In genomic region chr7:55961994-55962393, GRCh38 we compare ENCODE assay signal across 19 cellular contexts. TPM values are rescaled to one million over a fixed set of nuclear protein-coding genes. Genes with fewer than 3 reads are reported as not detected.
DNase-seq lines count a peak whose midpoint lies in the region; ATAC-seq and TF ChIP-seq lines count a peak whose summit lies in the region.
"Had no signal": no experiment of that assay in that cellular context is flagged by ENCODE, and none has a peak within 500 bp of the region (broad histone marks: within the 10 kb centered on the region; RNA-seq: fewer than 3 reads in every experiment).

No MANE protein-coding gene starts in this region.

- H3K36me3 Mint-ChIP-seq in activated naive CD4-positive, alpha-beta T cell treated with anti-CD3 and anti-CD28 coated beads, Interleukin-2, amount 50 U/mL, for 24 hours: peaks cover 7% of the 10 kb centered on the region
- H3K36me3 Mint-ChIP-seq in activated naive CD4-positive, alpha-beta T cell treated with anti-CD3 and anti-CD28 coated beads, Interleukin-2, amount 10 ng/mL, durations not matched to agents 7 days and 5 days: peaks cover 4% of the 10 kb centered on the region
- peaks cover 4% of the 10 kb centered on the region for H3K36me3 Mint-ChIP-seq in activated T-helper 17 cell treated with anti-CD3 and anti-CD28 coated beads, Interleukin-2, amount 50 U/mL, for 72 hours (ENCODE audit: low read depth)

- H3K27me3 Mint-ChIP-seq in activated naive CD4-positive, alpha-beta T cell treated with anti-CD3 and anti-CD28 coated beads, Interleukin-2, amount 50 U/mL, for 24 hours: no peaks in the 10 kb centered on the region
- no peaks in the 10 kb centered on the region for H3K27me3 Mint-ChIP-seq in activated naive CD4-positive, alpha-beta T cell treated with anti-CD3 and anti-CD28 coated beads, Interleukin-2, amount 10 ng/mL, durations not matched to agents 7 days and 5 days
- H3K27me3 Mint-ChIP-seq in activated T-helper 17 cell treated with anti-CD3 and anti-CD28 coated beads, Interleukin-2, amount 50 U/mL, for 72 hours: no peaks in the 10 kb centered on the region
- H3K27me3 Mint-ChIP-seq: activated CD8-positive, alpha-beta T cell treated with anti-CD3 and anti-CD28 coated beads for 36 hours had no signal

- H3K4me1 Mint-ChIP-seq in activated naive CD4-positive, alpha-beta T cell treated with anti-CD3 and anti-CD28 coated beads, Interleukin-2, amount 50 U/mL, for 24 hours: peaks cover 22% of the 10 kb centered on the region
- H3K4me1 Mint-ChIP-seq in activated naive CD4-positive, alpha-beta T cell treated with anti-CD3 and anti-CD28 coated beads, Interleukin-2, amount 10 ng/mL, durations not matched to agents 7 days and 5 days: peaks cover 22% of the 10 kb centered on the region
- H3K4me1 Mint-ChIP-seq in activated T-helper 17 cell treated with anti-CD3 and anti-CD28 coated beads, Interleukin-2, amount 50 U/mL, for 72 hours: peaks cover 14% of the 10 kb centered on the region

- H3K4me1 ChIP-seq in foreskin keratinocyte: peaks cover 4% of the 10 kb centered on the region

- CTCF ChIA-PET in activated naive CD4-positive, alpha-beta T cell treated with anti-CD3 and anti-CD28 coated beads, Interleukin-2, amount 10 ng/mL, durations not matched to agents 7 days and 5 days (lab: Charles Lee): interaction anchor here (1.7 kb wide), 1 partner anchor 320 kb away, joined by 6 read pairs; no protein-coding TSS in a partner anchor

- no peak overlapping the region for H3K27ac ChIP-seq in foreskin keratinocyte
- H3K27ac ChIP-seq: heart left ventricle, psoas muscle had no signal

- TF ChIP-seq CTCF in foreskin keratinocyte (conservative IDR thresholded peaks at IDR 0.05): no peak

- H3K4me3 Mint-ChIP-seq in activated naive CD4-positive, alpha-beta T cell treated with anti-CD3 and anti-CD28 coated beads, Interleukin-2, amount 50 U/mL, for 24 hours: no peak overlapping the region
- H3K4me3 Mint-ChIP-seq in activated naive CD4-positive, alpha-beta T cell treated with anti-CD3 and anti-CD28 coated beads, Interleukin-2, amount 10 ng/mL, durations not matched to agents 7 days and 5 days: no peak overlapping the region
- no peak overlapping the region for H3K4me3 Mint-ChIP-seq in activated T-helper 17 cell treated with anti-CD3 and anti-CD28 coated beads, Interleukin-2, amount 50 U/mL, for 72 hours
- H3K4me3 Mint-ChIP-seq: activated CD8-positive, alpha-beta T cell treated with anti-CD3 and anti-CD28 coated beads for 36 hours had no signal

- peak overlapping the region; percentile 38 for H3K27ac Mint-ChIP-seq in activated naive CD4-positive, alpha-beta T cell treated with anti-CD3 and anti-CD28 coated beads, Interleukin-2, amount 50 U/mL, for 24 hours
- H3K27ac Mint-ChIP-seq in activated naive CD4-positive, alpha-beta T cell treated with anti-CD3 and anti-CD28 coated beads, Interleukin-2, amount 10 ng/mL, durations not matched to agents 7 days and 5 days: no peak overlapping the region
- peak overlapping the region; percentile 86 for H3K27ac Mint-ChIP-seq in activated T-helper 17 cell treated with anti-CD3 and anti-CD28 coated beads, Interleukin-2, amount 50 U/mL, for 72 hours
- H3K27ac Mint-ChIP-seq: activated CD8-positive, alpha-beta T cell treated with anti-CD3 and anti-CD28 coated beads for 36 hours had no signal

- ATAC-seq in activated T-helper 17 cell treated with anti-CD3 and anti-CD28 coated beads, Interleukin-2, amount 50 U/mL, for 72 hours (replicated peaks): no peak
- ATAC-seq in foreskin keratinocyte (no peak), GM18861 (IDR thresholded peaks at IDR 0.05; ENCODE audit: unreplicated experiment) (no peak)
- ATAC-seq: activated CD4-positive, CD25-positive, alpha-beta regulatory T cell treated with anti-CD3 and anti-CD28 coated beads, Interleukin-2, amount 50 U/mL, for 24 hours; activated CD8-positive, alpha-beta T cell treated with anti-CD3 and anti-CD28 coated beads for 36 hours; heart left ventricle; psoas muscle had no signal

- H3K27me3 ChIP-seq in foreskin keratinocyte: no peaks in the 10 kb centered on the region
- H3K27me3 ChIP-seq: heart left ventricle had no signal

- no peaks in the 10 kb centered on the region for H3K9me3 Mint-ChIP-seq in activated naive CD4-positive, alpha-beta T cell treated with anti-CD3 and anti-CD28 coated beads, Interleukin-2, amount 50 U/mL, for 24 hours
- H3K9me3 Mint-ChIP-seq in activated naive CD4-positive, alpha-beta T cell treated with anti-CD3 and anti-CD28 coated beads, Interleukin-2, amount 10 ng/mL, durations not matched to agents 7 days and 5 days: no peaks in the 10 kb centered on the region
- H3K9me3 Mint-ChIP-seq in activated T-helper 17 cell treated with anti-CD3 and anti-CD28 coated beads, Interleukin-2, amount 50 U/mL, for 72 hours: no peaks in the 10 kb centered on the region
- H3K9me3 Mint-ChIP-seq: activated CD8-positive, alpha-beta T cell treated with anti-CD3 and anti-CD28 coated beads for 36 hours had no signal

- DNase-seq in activated naive CD4-positive, alpha-beta T cell treated with anti-CD3 and anti-CD28 coated beads, Interleukin-2, amount 10 ng/mL, durations not matched to agents 7 days and 5 days: no peak
- DNase-seq in foreskin keratinocyte: peak; percentile 61 to 68
- no peak for DNase-seq in activated gamma-delta T cell treated with Interleukin-2 at 50 U/mL for 16 hours
- DNase-seq in HuH-7 (ENCODE audit: low spot score): no peak
- no peak for DNase-seq in NOMO-1 treated with dmso at 0.1 percent for 144 hours (lab: John Stamatoyannopoulos, UW; ENCODE audit: unreplicated experiment)
- DNase-seq: activated CD8-positive, alpha-beta T cell treated with anti-CD3 and anti-CD28 coated beads for 36 hours; activated gamma-delta T cell; amniotic stem cell; DMS79; heart left ventricle; NCI-H2029 treated with DMSO at 0.1 percent for 48 hours; NCI-H446 treated with DMSO at 0.1 percent for 48 hours; psoas muscle; stimulated activated CD8-positive, alpha-beta memory T cell treated with anti-CD3 and anti-CD28 coated beads, Interleukin-4, amount 100 ng/mL, for 48 hours; trophoblast cell had no signal

RNA-seq across cellular contexts. Expression of gene NIPSNAP2, which starts 2.4 kb away (rescaled TPM):
- 10 to 100 TPM; 36.6 to 57.3 TPM for total RNA-seq in activated T-helper 17 cell treated with anti-CD3 and anti-CD28 coated beads, Interleukin-2, amount 50 U/mL, for 72 hours
- total RNA-seq in foreskin keratinocyte: 40.1 and 40.4 TPM in 2 replicates
- polyA plus RNA-seq in foreskin keratinocyte: 26.5 and 29.0 TPM in 2 replicates

RNA-seq across cellular contexts. Expression of gene MRPS17, which starts 10.3 kb away (rescaled TPM):
- 10 to 100 TPM; 12.4 to 23.6 TPM for total RNA-seq in activated T-helper 17 cell treated with anti-CD3 and anti-CD28 coated beads, Interleukin-2, amount 50 U/mL, for 72 hours
- total RNA-seq in foreskin keratinocyte: 16.6 and 19.1 TPM in 2 replicates
- 28.2 and 35.7 TPM in 2 replicates for polyA plus RNA-seq in foreskin keratinocyte

Comparison
In these comparisons a context has a peak if more than half of its experiments do, and no peak if none do; other contexts are left out.
1. DNase-seq: peak in foreskin keratinocyte (2 of 2); none in activated naive CD4-positive, alpha-beta T cell treated with anti-CD3 and anti-CD28 coated beads, Interleukin-2, amount 10 ng/mL, durations not matched to agents 7 days and 5 days (single experiment), activated gamma-delta T cell treated with Interleukin-2 at 50 U/mL for 16 hours (single experiment), HuH-7 (single experiment) and NOMO-1 treated with dmso at 0.1 percent for 144 hours (single experiment).